In the genomic region with DNA sequence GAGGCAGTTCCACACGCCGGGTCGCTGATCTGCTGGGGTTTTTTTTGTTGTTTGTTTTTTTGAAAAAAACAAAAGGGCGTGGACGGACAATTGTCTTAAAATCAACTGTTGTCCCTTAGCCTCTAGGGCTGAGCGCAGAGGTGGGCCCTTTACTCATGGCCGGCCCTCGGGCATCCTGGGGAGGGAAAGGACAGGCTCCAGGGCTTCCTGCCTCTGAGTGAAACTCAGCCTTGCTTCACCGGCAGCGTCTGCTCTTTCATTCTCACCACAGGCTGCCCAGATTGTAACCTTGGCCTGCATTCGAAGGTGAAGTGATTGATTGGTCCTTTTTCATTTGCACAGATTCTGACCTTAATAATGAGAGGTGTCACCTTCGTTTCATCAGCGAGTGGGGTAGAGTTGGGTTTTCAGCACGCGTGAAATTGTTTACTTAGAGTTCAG, we compare ENCODE assay signal across 8 cellular contexts. TPM values are rescaled to one million over a fixed set of nuclear protein-coding genes. Genes with fewer than 3 reads are reported as not detected.
A peak's percentile ranks its signal among the peaks of the same experiment; 100 is the strongest.
DNase-seq lines count a peak whose midpoint lies in the region; ATAC-seq, FAIRE-seq and TF ChIP-seq lines count a peak whose summit lies in the region.

No MANE protein-coding gene starts in this region.

- H3K4me3 ChIP-seq in breast epithelium = peak overlapping the region; percentile 83 to 97 (median 95)

- intact Hi-C loops in breast epithelium (cut with DNase I; ENCODE audit: low total_unique reads) = no loop called here

- FAIRE-seq in HTR-8/SVneo (lab: Jason Lieb, UNC) = no peak

- no peaks in the 10 kb centered on the region for H3K27me3 ChIP-seq in breast epithelium
- no peaks in the 10 kb centered on the region for H3K27me3 ChIP-seq in layer of hippocampus (ENCODE audit: control insufficient read depth, insufficient read depth, low read length)

- no peaks in the 10 kb centered on the region for H3K9me3 ChIP-seq in breast epithelium

- peak; percentile 14 for DNase-seq in DMS79 treated with DMSO at 0.1 percent for 48 hours (lab: John Stamatoyannopoulos, UW)
- no peak for DNase-seq in DMS79 (lab: John Stamatoyannopoulos, UW)
- peak; percentile 35 for DNase-seq in HTR-8/SVneo (ENCODE audit: insufficient read length, low spot score)
- DNase-seq in SW480 (ENCODE audit: low spot score) = peak; percentile 46
- DNase-seq in breast epithelium (ENCODE audit: low spot score in 2 of 2) = peak in 1 of 2 donors; percentile 20
- peak; percentile 28 for DNase-seq in stimulated activated CD4-positive, alpha-beta T cell treated with anti-CD3 and anti-CD28 coated beads, Interleukin-1b, Interleukin-23, amount 100 ng/mL, for 48 hours

- peaks cover 0 to 4% of the 10 kb centered on the region in 2 donors for H3K4me1 ChIP-seq in breast epithelium

- no peak for TF ChIP-seq POLR2A in breast epithelium (IDR thresholded peaks at IDR 0.05)

- H3K36me3 ChIP-seq in breast epithelium = no peaks in the 10 kb centered on the region

- ATAC-seq in GM21515 (IDR thresholded peaks at IDR 0.05; ENCODE audit: unreplicated experiment) = peak; percentile 38

- H3K27ac ChIP-seq in breast epithelium = peak overlapping the region; percentile 95 to 100
- peak overlapping the region; percentile 46 for H3K27ac ChIP-seq in layer of hippocampus (ENCODE audit: low read depth, low read length)

- TF ChIP-seq CTCF in breast epithelium (IDR thresholded peaks at IDR 0.05) = no peak

RNA-seq across cellular contexts. Expression of a gene that starts 0.8 kb away (rescaled TPM):
- total RNA-seq in breast epithelium = 1 to 10 TPM; 5.3 to 7.6 (median 6.2) TPM

RNA-seq across cellular contexts. Expression of a gene that starts 17.1 kb away (rescaled TPM):
- total RNA-seq in breast epithelium = under 1 TPM in 1 of 3 donors, not detected in 2; 0.80 TPM

RNA-seq across cellular contexts. Expression of a gene that starts 50.3 kb away (rescaled TPM):
- total RNA-seq in breast epithelium = 10 to 100 TPM in 1 of 3 donors, 1 to 10 TPM in 1, under 1 TPM in 1; 0.64 to 11.1 (median 2.6) TPM
